In genomic region chr1:107493111-107493716, GRCh38 we compare ENCODE assay signal across 26 cellular contexts.
"Had no signal": no experiment of that assay in that cellular context is flagged by ENCODE, and none has a peak within 500 bp of the region (broad histone marks: within the 10 kb centered on the region; RNA-seq: fewer than 3 reads in every experiment).

No MANE protein-coding gene starts in this region.

- H3K27me3 ChIP-seq: colonic mucosa, gastroesophageal sphincter, neural progenitor cell, right atrium auricular region, sigmoid colon, spleen, testis, tibial artery had no signal

- H3K4me1 ChIP-seq: colonic mucosa, gastroesophageal sphincter, heart right ventricle, neural progenitor cell, parathyroid adenoma, prostate gland, right atrium auricular region, spleen, testis, tibial artery had no signal

- H3K9me3 ChIP-seq: colonic mucosa, gastroesophageal sphincter, heart right ventricle, prostate gland, right atrium auricular region, sigmoid colon, spleen, testis, tibial artery had no signal

- ATAC-seq: esophagus mucosa; gastroesophageal sphincter; heart right ventricle; left cardiac atrium; naive thymus-derived CD4-positive, alpha-beta T cell; stimulated activated memory B cell treated with anti-CD40 and anti-IgM and Interleukin-4, amounts not matched to agents 10 μg/mL and 1 μg/mL and 100 μg/mL, for 72 hours; stimulated activated naive CD8-positive, alpha-beta T cell treated with anti-CD3 and anti-CD28 coated beads, Interleukin-15, Interleukin-2, amounts not matched to agents 100 U/mL and 50 U/mL, for 24 hours had no signal

- DNase-seq: colonic mucosa; effector CD8-positive, alpha-beta T cell; endodermal cell; foreskin fibroblast; heart right ventricle; hippocampal formation; left cardiac atrium; mammary epithelial cell; mesendoderm; midbrain; naive thymus-derived CD4-positive, alpha-beta T cell; sigmoid colon; spleen; stimulated activated CD4-positive, alpha-beta T cell treated with anti-CD3 and anti-CD28 coated beads, Interleukin-4, amount 100 ng/mL, for 4 hours; stimulated activated naive CD8-positive, alpha-beta T cell treated with anti-CD3 and anti-CD28 coated beads, Interleukin-15, Interleukin-2, amounts not matched to agents 100 U/mL and 50 U/mL, for 24 hours; substantia nigra; testis; tibial artery had no signal

- H3K27ac ChIP-seq: colonic mucosa, epithelial cell of prostate, gastroesophageal sphincter, heart right ventricle, neural progenitor cell, parathyroid adenoma, prostate gland, right atrium auricular region, sigmoid colon, spleen, testis, tibial artery had no signal

- H3K36me3 ChIP-seq: colonic mucosa, gastroesophageal sphincter, heart right ventricle, neural progenitor cell, prostate gland, right atrium auricular region, sigmoid colon, spleen, tibial artery had no signal

- H3K4me3 ChIP-seq: colonic mucosa, gastroesophageal sphincter, heart right ventricle, neural progenitor cell, prostate gland, right atrium auricular region, sigmoid colon, spleen, testis, tibial artery had no signal
